In the genomic region with DNA sequence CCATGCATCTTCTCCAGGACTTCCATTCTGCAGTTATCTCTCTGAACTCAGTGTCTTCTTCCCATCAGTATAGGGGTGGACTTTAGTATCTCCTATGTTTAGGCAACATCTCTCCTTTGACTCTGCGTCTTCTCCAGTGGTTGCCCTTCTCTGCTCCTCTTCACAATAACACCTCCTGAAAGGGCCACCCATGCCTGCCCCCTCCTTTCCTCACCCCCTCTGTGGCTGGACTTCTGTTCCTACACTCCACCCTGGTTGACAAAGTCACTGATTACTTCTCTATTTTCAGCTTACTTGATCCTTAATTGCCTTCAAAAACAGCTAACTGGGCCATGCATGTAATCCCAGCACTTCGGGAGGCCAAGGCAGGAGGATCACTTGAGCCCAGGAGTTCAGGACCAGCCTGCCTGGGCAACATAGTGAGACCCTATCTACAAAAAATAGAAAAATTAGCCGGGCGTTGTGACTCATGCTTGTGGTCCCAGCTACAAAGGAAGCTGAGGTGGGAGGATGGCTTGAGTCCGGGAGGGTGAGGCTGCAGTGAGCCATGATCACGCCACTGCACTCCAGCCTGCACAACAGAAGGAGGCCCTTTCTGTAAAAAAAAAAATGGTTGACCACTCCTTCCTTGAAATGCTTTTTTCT, we compare ENCODE assay signal across 9 cellular contexts. TPM values are rescaled to one million over a fixed set of nuclear protein-coding genes. Genes with fewer than 3 reads are reported as not detected.
A peak's percentile ranks its signal among the peaks of the same experiment; 100 is the strongest.
DNase-seq lines count a peak whose midpoint lies in the region; ATAC-seq lines count a peak whose summit lies in the region.
"Had no signal": no experiment of that assay in that cellular context is flagged by ENCODE, and none has a peak within 500 bp of the region (broad histone marks: within the 10 kb centered on the region; RNA-seq: fewer than 3 reads in every experiment).

No MANE protein-coding gene starts in this region.

- H3K4me3 Mint-ChIP-seq in activated naive CD8-positive, alpha-beta T cell treated with anti-CD3 and anti-CD28 coated beads, Interleukin-2, amount 10 ng/mL, durations not matched to agents 7 days and 5 days, result peak overlapping the region; percentile 35

- POLR2A ChIA-PET in activated naive CD8-positive, alpha-beta T cell treated with anti-CD3 and anti-CD28 coated beads, Interleukin-2, amount 10 ng/mL, durations not matched to agents 7 days and 5 days (lab: Charles Lee), result interaction anchor here (1.3 kb wide), 1 partner anchor 9 kb away, joined by 4 read pairs; no protein-coding TSS in a partner anchor

- DNase-seq in GDM1 (lab: John Stamatoyannopoulos, UW) (peak; percentile 50), MG63 (peak; percentile 19), myocyte (ENCODE audit: low read depth) (peak; percentile 37), superior temporal gyrus (ENCODE audit: extremely low spot score) (no peak)
- no peak for DNase-seq in activated naive CD8-positive, alpha-beta T cell treated with anti-CD3 and anti-CD28 coated beads, Interleukin-2, amount 10 ng/mL, durations not matched to agents 7 days and 5 days
- DNase-seq: left colon had no signal

- H3K36me3 Mint-ChIP-seq in activated naive CD8-positive, alpha-beta T cell treated with anti-CD3 and anti-CD28 coated beads, Interleukin-2, amount 10 ng/mL, durations not matched to agents 7 days and 5 days, result peaks cover 31% of the 10 kb centered on the region

- H3K9me3 ChIP-seq in MG63, result no peaks in the 10 kb centered on the region

- H3K27me3 Mint-ChIP-seq in activated naive CD8-positive, alpha-beta T cell treated with anti-CD3 and anti-CD28 coated beads, Interleukin-2, amount 10 ng/mL, durations not matched to agents 7 days and 5 days, result no peaks in the 10 kb centered on the region

- H3K9me3 Mint-ChIP-seq in activated naive CD8-positive, alpha-beta T cell treated with anti-CD3 and anti-CD28 coated beads, Interleukin-2, amount 10 ng/mL, durations not matched to agents 7 days and 5 days, result no peaks in the 10 kb centered on the region

- ATAC-seq in activated naive CD8-positive, alpha-beta T cell treated with anti-CD3 and anti-CD28 coated beads, Interleukin-2, amount 10 ng/mL, durations not matched to agents 7 days and 5 days (ENCODE audit: low read depth), result peak; percentile 49
- ATAC-seq in HG03442 (IDR thresholded peaks at IDR 0.05; ENCODE audit: unreplicated experiment) (no peak), GM21528 (IDR thresholded peaks at IDR 0.05; ENCODE audit: low FRiP score, unreplicated experiment) (no peak)
- ATAC-seq: left colon had no signal

- no peaks in the 10 kb centered on the region for H3K27me3 ChIP-seq in MG63

- peaks cover 22% of the 10 kb centered on the region for H3K4me1 Mint-ChIP-seq in activated naive CD8-positive, alpha-beta T cell treated with anti-CD3 and anti-CD28 coated beads, Interleukin-2, amount 10 ng/mL, durations not matched to agents 7 days and 5 days

- H3K27ac Mint-ChIP-seq in activated naive CD8-positive, alpha-beta T cell treated with anti-CD3 and anti-CD28 coated beads, Interleukin-2, amount 10 ng/mL, durations not matched to agents 7 days and 5 days, result peak overlapping the region; percentile 80

- H3K4me3 ChIP-seq in MG63, result no peak overlapping the region
- H3K4me3 ChIP-seq: skin epidermis had no signal

- H3K36me3 ChIP-seq in MG63, result no peaks in the 10 kb centered on the region

RNA-seq across cellular contexts. Expression of gene SRGN, which starts 13.7 kb away (rescaled TPM):
- 10.2 and 19.6 TPM in 2 replicates for total RNA-seq in MG63 (2014; rRNA removed; shearing (Covaris generic); ENCODE audit: low replicate concordance)
- total RNA-seq in activated naive CD8-positive, alpha-beta T cell treated with anti-CD3 and anti-CD28 coated beads, Interleukin-2, amount 10 ng/mL, durations not matched to agents 7 days and 5 days, result 100 to 1,000 TPM; 162 to 167 TPM
- 51.7 and 51.8 TPM in 2 replicates for total RNA-seq in myocyte
- polyA plus RNA-seq in myocyte (2012), result 81.4 TPM

RNA-seq across cellular contexts. Expression of gene VPS26A, which starts 22.4 kb away (rescaled TPM):
- 19.0 and 22.3 TPM in 2 replicates for total RNA-seq in MG63 (2014; rRNA removed; shearing (Covaris generic); ENCODE audit: low replicate concordance)
- total RNA-seq in activated naive CD8-positive, alpha-beta T cell treated with anti-CD3 and anti-CD28 coated beads, Interleukin-2, amount 10 ng/mL, durations not matched to agents 7 days and 5 days, result 10 to 100 TPM; 46.7 to 49.7 TPM
- total RNA-seq in myocyte, result 28.1 and 32.2 TPM in 2 replicates
- polyA plus RNA-seq in myocyte (2012), result 25.2 TPM

Comparison
In these comparisons a context has a peak if more than half of its experiments do, and no peak if none do; other contexts are left out.
1. DNase-seq: peak in GDM1 (single experiment), MG63 (single experiment) and myocyte (single experiment); none in activated naive CD8-positive, alpha-beta T cell treated with anti-CD3 and anti-CD28 coated beads, Interleukin-2, amount 10 ng/mL, durations not matched to agents 7 days and 5 days (single experiment) and superior temporal gyrus (single experiment).